In the genomic region with DNA sequence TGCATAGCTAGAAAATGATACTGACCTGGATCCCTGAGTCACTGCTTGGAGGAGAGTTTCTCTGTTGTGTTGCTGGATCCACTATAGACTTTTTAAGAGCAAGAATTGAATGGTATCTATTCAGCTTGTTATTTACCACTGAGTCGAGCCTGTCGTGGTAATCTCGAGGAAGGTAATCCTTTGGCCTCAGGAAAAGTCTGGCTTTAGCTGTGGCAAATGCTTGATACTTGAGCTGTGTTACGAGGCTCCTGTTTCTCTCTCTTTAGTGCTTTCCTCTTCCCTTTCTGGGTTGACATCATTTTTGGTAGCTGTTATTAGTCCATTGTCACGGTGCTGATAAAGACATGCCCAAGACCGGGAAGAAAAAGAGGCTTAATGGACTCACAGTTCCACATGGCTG, we compare ENCODE assay signal across 23 cellular contexts.
"Had no signal": no experiment of that assay in that cellular context is flagged by ENCODE, and none has a peak within 500 bp of the region (broad histone marks: within the 10 kb centered on the region; RNA-seq: fewer than 3 reads in every experiment).

No MANE protein-coding gene starts in this region.

- DNase-seq: MV-4-11, NCI-H1092, NCI-H1105 treated with DMSO at 0.1 percent for 48 hours, NCI-H1417 treated with DMSO at 0.1 percent for 48 hours, NCI-H187, NCI-H2029, NCI-H2081 treated with DMSO at 0.1 percent for 48 hours, NCI-H2171, NCI-H226, NCI-H446, NCI-H510A, NCI-H524 treated with DMSO at 0.1 percent for 48 hours, NCI-H69, NCI-H774, OCI-M1, PC-9, Peyer's patch, SHP77 treated with DMSO at 0.1 percent for 48 hours, SJCRH30 had no signal

- ATAC-seq: K562, Right ventricle myocardium inferior, SK-N-SH treated with all-trans-retinoic acid at 6 μM for 48 hours had no signal

- H3K27me3 Mint-ChIP-seq: IgD-negative memory B cell had no signal

- H3K27me3 ChIP-seq: Peyer's patch, SJCRH30 had no signal

- H3K4me1 ChIP-seq: SJCRH30 had no signal

- H2AFZ ChIP-seq: PC-9 had no signal

- H3K4me3 ChIP-seq: K562, PC-9, Peyer's patch, SJCRH30 had no signal

- H3K27ac ChIP-seq: PC-9, Peyer's patch, SJCRH30 had no signal

- H3K4me2 ChIP-seq: PC-9 had no signal
